ENCODE assay signal across 1 cellular context in the genomic region with DNA sequence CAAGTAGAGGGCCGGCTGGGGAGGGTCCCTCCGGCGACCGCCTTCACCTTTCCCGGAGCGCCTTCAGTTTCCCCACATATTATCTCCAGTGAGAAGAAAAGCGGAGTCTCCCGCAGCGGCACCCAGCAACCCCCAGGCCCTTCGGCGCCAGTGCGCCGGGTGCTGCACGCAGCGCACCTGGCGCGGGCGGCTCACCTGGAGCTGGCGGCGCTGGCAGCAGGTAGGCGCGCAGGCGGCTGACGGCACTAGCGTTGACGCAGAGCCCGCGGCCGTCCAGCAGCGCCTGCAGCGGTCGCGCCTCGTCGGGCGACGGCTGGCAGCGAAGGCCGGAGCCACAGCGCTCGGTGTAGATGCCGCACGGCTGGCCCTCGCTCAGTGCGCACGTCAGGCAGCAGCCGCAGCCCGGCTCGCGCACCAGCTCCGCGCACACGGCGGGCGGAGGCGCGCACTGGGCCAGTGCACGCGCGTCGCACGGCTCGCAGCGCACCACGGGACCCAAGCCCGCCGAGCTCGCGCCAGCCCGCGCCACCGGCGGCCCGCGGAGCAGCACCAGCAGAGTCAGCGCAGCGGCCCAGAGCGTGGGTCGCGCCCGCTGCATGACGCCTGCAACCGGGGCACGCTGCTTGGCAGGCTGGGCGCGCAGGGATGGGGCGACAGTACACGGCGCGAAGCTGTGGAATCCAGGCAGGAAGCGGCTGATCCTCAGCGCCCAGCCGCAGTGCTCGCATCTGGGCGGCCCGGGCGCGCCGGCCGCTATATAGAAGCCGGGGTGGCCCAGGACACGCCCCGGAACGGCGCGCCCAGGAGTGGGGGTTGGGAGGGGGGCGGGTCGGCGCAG.
A peak's percentile ranks its signal among the peaks of the same experiment; 100 is the strongest.
TF ChIP-seq lines count a peak whose summit lies in the region.

A gene with protein sequence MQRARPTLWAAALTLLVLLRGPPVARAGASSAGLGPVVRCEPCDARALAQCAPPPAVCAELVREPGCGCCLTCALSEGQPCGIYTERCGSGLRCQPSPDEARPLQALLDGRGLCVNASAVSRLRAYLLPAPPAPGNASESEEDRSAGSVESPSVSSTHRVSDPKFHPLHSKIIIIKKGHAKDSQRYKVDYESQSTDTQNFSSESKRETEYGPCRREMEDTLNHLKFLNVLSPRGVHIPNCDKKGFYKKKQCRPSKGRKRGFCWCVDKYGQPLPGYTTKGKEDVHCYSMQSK (minus strand): TSS at position 730 of the 838 bp plus-strand sequence. CDS start 132 bp downstream, at position 598.

TF ChIP-seq in H1, 55 proteins besides CTCF, POLR2A, EP300 and RAD21 (continued from another document):
- TF ChIP-seq NANOG (IDR thresholded peaks at IDR 0.05; ENCODE audit: insufficient read depth, low read depth, low read length, poor library complexity, severe bottlenecking) (no peak), SP4 (IDR thresholded peaks at IDR 0.05; ENCODE audit: low read length) (no peak), KDM5A (IDR thresholded peaks at IDR 0.05; ENCODE audit: low read length) (no peak), EZH2 (IDR thresholded peaks at IDR 0.05; ENCODE audit: low read depth, low read length, severe bottlenecking) (peak; percentile 37)
